In the genomic region with DNA sequence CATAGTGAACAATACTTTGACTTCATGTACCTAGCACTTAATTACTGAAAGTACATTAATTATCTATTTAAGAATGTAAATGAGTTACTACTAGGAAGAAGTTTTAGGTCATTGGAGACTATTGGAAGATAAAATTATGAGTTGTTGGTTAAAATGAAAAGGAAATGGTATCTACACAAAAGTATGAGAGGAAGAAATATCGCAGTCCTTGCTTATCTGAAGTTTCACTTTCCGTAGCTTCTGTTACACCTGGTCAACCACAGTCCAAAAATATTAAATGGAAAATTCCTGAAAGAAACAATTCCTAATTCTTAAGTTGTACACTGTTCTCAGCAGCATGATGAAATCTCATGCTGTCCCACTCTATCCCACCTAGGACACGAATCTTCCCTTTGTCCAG, we compare ENCODE assay signal across 15 cellular contexts. TPM values are rescaled to one million over a fixed set of nuclear protein-coding genes. Genes with fewer than 3 reads are reported as not detected.
DNase-seq lines count a peak whose midpoint lies in the region; ATAC-seq and TF ChIP-seq lines count a peak whose summit lies in the region.
"Had no signal": no experiment of that assay in that cellular context is flagged by ENCODE, and none has a peak within 500 bp of the region (broad histone marks: within the 10 kb centered on the region; RNA-seq: fewer than 3 reads in every experiment).

No MANE protein-coding gene starts in this region.

- intact Hi-C loops in CD4-positive, alpha-beta T cell (cut with DNase I, micrococcal nuclease), result no loop called here

- H3K4me3 ChIP-seq in MM.1S (ENCODE audit: low read length) (peak overlapping the region; percentile 38), subcutaneous abdominal adipose tissue (ENCODE audit: low read depth in 1 of 5, low read length in 5 of 5) (no peak overlapping the region)
- H3K4me3 ChIP-seq: A549, HAP-1 had no signal

- H3K36me3 ChIP-seq in MM.1S (replicated peaks; ENCODE audit: insufficient read depth, low read length) (no peaks in the 10 kb centered on the region), subcutaneous abdominal adipose tissue (ENCODE audit: control insufficient read depth in 5 of 5, insufficient read depth in 5 of 5, low read length in 5 of 5) (peaks cover 19 to 44% (median 26%) of the 10 kb centered on the region in 5 donors)

- H3K27ac ChIP-seq in CD4-positive, alpha-beta T cell (ENCODE audit: low read depth, low read length), result no peak overlapping the region
- H3K27ac ChIP-seq in MM.1S (ENCODE audit: low read length) (peak overlapping the region; percentile 86), subcutaneous abdominal adipose tissue (ENCODE audit: low read depth, low read length) (peak overlapping the region; percentile 7)
- H3K27ac ChIP-seq: A549 had no signal

- H4K20me1 ChIP-seq in MM.1S (ENCODE audit: insufficient read depth, low read length), result no peaks in the 10 kb centered on the region

- no peak for DNase-seq in CD4-positive, alpha-beta T cell
- DNase-seq in MM.1S, result peak; percentile 66
- no peak for DNase-seq in NCI-H1092 (lab: John Stamatoyannopoulos, UW)
- DNase-seq: BE2C, Calu3, DMS 273 treated with DMSO at 0.1 percent for 48 hours, KG1 had no signal

- no peaks in the 10 kb centered on the region for H3K27me3 Mint-ChIP-seq in CD4-positive, alpha-beta T cell
- H3K27me3 Mint-ChIP-seq: IgD-negative memory B cell had no signal

- H3K4me1 ChIP-seq in MM.1S (ENCODE audit: low read length), result peaks cover 59% of the 10 kb centered on the region
- peaks cover 3 to 34% (median 19%) of the 10 kb centered on the region in 5 donors for H3K4me1 ChIP-seq in subcutaneous abdominal adipose tissue (ENCODE audit: control insufficient read depth in 5 of 5, insufficient read depth in 5 of 5, low read length in 5 of 5)
- H3K4me1 ChIP-seq: A549, BE2C, HAP-1 had no signal

- TF ChIP-seq CTCF in CD4-positive, alpha-beta T cell (IDR thresholded peaks at IDR 0.05), result no peak
- TF ChIP-seq CTCF in MM.1S (IDR thresholded peaks at IDR 0.05; ENCODE audit: low read length), result no peak

- no peak overlapping the region; the same call in 1 of the 2 replicates for H2AFZ ChIP-seq in MM.1S (ENCODE audit: low read length)

- H3K36me3 Mint-ChIP-seq in CD4-positive, alpha-beta T cell (ENCODE audit: low read depth), result peaks cover 38% of the 10 kb centered on the region

- no peak overlapping the region for H3K27ac Mint-ChIP-seq in CD4-positive, alpha-beta T cell
- H3K27ac Mint-ChIP-seq: CD14-positive monocyte had no signal

- peaks cover 12% of the 10 kb centered on the region; the same call in 1 of the 2 replicates for H3K79me2 ChIP-seq in MM.1S (ENCODE audit: low read length)

- peaks cover 56% of the 10 kb centered on the region for H3K4me1 Mint-ChIP-seq in CD4-positive, alpha-beta T cell (ENCODE audit: low read depth)

- H3K9ac ChIP-seq in MM.1S (ENCODE audit: low read length) (peak overlapping the region; percentile 17; the same call in 1 of the 2 replicates), subcutaneous abdominal adipose tissue (ENCODE audit: low read length in 5 of 5) (no peak overlapping the region)

- H3K4me2 ChIP-seq in MM.1S (ENCODE audit: low read depth, low read length), result peak overlapping the region; percentile 72
- H3K4me2 ChIP-seq: A549 had no signal

- no peaks in the 10 kb centered on the region for H3K9me2 ChIP-seq in MM.1S (replicated peaks; ENCODE audit: insufficient read depth, low read length)

- no peak for ATAC-seq in CD4-positive, alpha-beta T cell (ENCODE audit: poor library complexity)
- peak; percentile 50 for ATAC-seq in HG02852 (IDR thresholded peaks at IDR 0.05; ENCODE audit: unreplicated experiment)
- ATAC-seq in esophagus mucosa, result no peak
- ATAC-seq in GM21576 (IDR thresholded peaks at IDR 0.05; ENCODE audit: unreplicated experiment), result no peak
- ATAC-seq: A549 had no signal

- no peaks in the 10 kb centered on the region for H3K9me3 ChIP-seq in CD4-positive, alpha-beta T cell (ENCODE audit: control insufficient read depth, low read length)
- H3K9me3 ChIP-seq in MM.1S (replicated peaks; ENCODE audit: insufficient read depth, low read length), result no peaks in the 10 kb centered on the region
- H3K9me3 ChIP-seq in subcutaneous abdominal adipose tissue (ENCODE audit: control insufficient read depth in 5 of 5, low read length in 5 of 5), result no peaks in the 10 kb centered on the region
- H3K9me3 ChIP-seq: A549, BE2C, HAP-1 had no signal

- H3F3A ChIP-seq in MM.1S (ENCODE audit: insufficient read depth, low read length), result peaks cover 17% of the 10 kb centered on the region

- peak overlapping the region; percentile 27 for H3K4me3 Mint-ChIP-seq in CD4-positive, alpha-beta T cell
- H3K4me3 Mint-ChIP-seq: CD14-positive monocyte, IgD-negative memory B cell had no signal

- CTCF ChIA-PET in CD4-positive, alpha-beta T cell (lab: Charles Lee), result no interaction called here

- H3K9me3 Mint-ChIP-seq in CD4-positive, alpha-beta T cell, result no peaks in the 10 kb centered on the region
- H3K9me3 Mint-ChIP-seq: CD14-positive monocyte, IgD-negative memory B cell had no signal

- POLR2A ChIA-PET in CD4-positive, alpha-beta T cell (lab: Charles Lee), result no interaction called here

- H3K27me3 ChIP-seq in CD4-positive, alpha-beta T cell (ENCODE audit: control insufficient read depth, insufficient read depth, low read length), result no peaks in the 10 kb centered on the region
- H3K27me3 ChIP-seq in MM.1S (replicated peaks; ENCODE audit: insufficient read depth, low read length), result no peaks in the 10 kb centered on the region
- H3K27me3 ChIP-seq in subcutaneous abdominal adipose tissue (ENCODE audit: control insufficient read depth in 5 of 5, insufficient read depth in 4 of 5, low read length in 5 of 5), result no peaks in the 10 kb centered on the region
- H3K27me3 ChIP-seq: BE2C had no signal

RNA-seq across cellular contexts. Expression of a gene that starts 57.8 kb away (rescaled TPM):
- 10 to 100 TPM; 12.1 to 13.3 TPM for total RNA-seq in CD4-positive, alpha-beta T cell
- 20.3 TPM for total RNA-seq in esophagus mucosa
